In genomic region chr17:77476920-77477805, GRCh38 we compare ENCODE assay signal across 8 cellular contexts.
DNase-seq lines count a peak whose midpoint lies in the region; ATAC-seq and TF ChIP-seq lines count a peak whose summit lies in the region.

No MANE protein-coding gene starts in this region.

- H3K9me3 ChIP-seq in subcutaneous abdominal adipose tissue (ENCODE audit: control insufficient read depth in 5 of 5, low read length in 5 of 5) = no peaks in the 10 kb centered on the region

- in situ Hi-C loops in T47D (cut with HindIII; ENCODE audit: low pct_unique_long_range_greater_than_20kb, low sequenced_read_pairs) = no loop called here

- peaks cover under 1% of the 10 kb centered on the region for H3K36me3 ChIP-seq in BJ (ENCODE audit: control insufficient read depth, insufficient read depth, low read length)
- H3K36me3 ChIP-seq in subcutaneous abdominal adipose tissue (ENCODE audit: control insufficient read depth in 5 of 5, insufficient read depth in 5 of 5, low read length in 5 of 5) = peaks cover 0 to 9% (median 2%) of the 10 kb centered on the region in 5 donors

- no peak overlapping the region for H3K9ac ChIP-seq in subcutaneous abdominal adipose tissue (ENCODE audit: low read length in 5 of 5)

- H3K4me1 ChIP-seq in subcutaneous abdominal adipose tissue (ENCODE audit: control insufficient read depth in 5 of 5, insufficient read depth in 5 of 5, low read length in 5 of 5) = peaks cover 16 to 72% (median 60%) of the 10 kb centered on the region in 5 donors

- TF ChIP-seq CTCF in BJ (IDR thresholded peaks at IDR 0.05; ENCODE audit: insufficient read depth, low read depth, low read length) = peak; percentile 10; the same call in 1 of the 2 replicates

- H3K27ac ChIP-seq in subcutaneous abdominal adipose tissue (ENCODE audit: low read depth, low read length) = peak overlapping the region; percentile 71

- DNase-seq in BJ (ENCODE audit: low read depth) (peak; percentile 97), NCI-H1694 treated with DMSO at 0.1 percent for 48 hours (lab: John Stamatoyannopoulos, UW) (peak; percentile 44), T47D (ENCODE audit: low read depth in 1 of 2, low spot score in 1 of 2) (peak; percentile 58 to 72), left kidney (ENCODE audit: low read depth, low spot score) (peak; percentile 80), NCI-H82 (lab: John Stamatoyannopoulos, UW) (no peak)
- no peak for DNase-seq in activated effector memory CD4-positive, alpha-beta T cell treated with anti-CD3 and anti-CD28 coated beads, Interleukin-2, amount 50 U/mL, for 16 hours

- no peak for ATAC-seq in HG02840 (IDR thresholded peaks at IDR 0.05; ENCODE audit: low FRiP score, unreplicated experiment)

- H3K4me3 ChIP-seq in BJ (ENCODE audit: low read depth, low read length) (no peak overlapping the region), subcutaneous abdominal adipose tissue (ENCODE audit: low read depth in 1 of 5, low read length in 5 of 5) (peak overlapping the region in 1 of 5 donors; percentile 3)

- POLR2A ChIA-PET in BJ (lab: Charles Lee) = interaction anchor here (0.6 to 0.8 kb wide), 2 partner anchors 37 to 50 kb away, joined by 3 to 4 read pairs; no protein-coding TSS in a partner anchor

- CTCF ChIA-PET in BJ (lab: Yijun Ruan, JAX) = interaction anchor here (0.6 to 5.6 kb wide), 12 partner anchors 9 to 147 kb away, joined by 3 to 27 read pairs (median 3); no protein-coding TSS in a partner anchor

- H3K27me3 ChIP-seq in BJ (ENCODE audit: control insufficient read depth, insufficient read depth, low read length) (no peaks in the 10 kb centered on the region), subcutaneous abdominal adipose tissue (ENCODE audit: control insufficient read depth in 5 of 5, insufficient read depth in 4 of 5, low read length in 5 of 5) (no peaks in the 10 kb centered on the region)

Comparison
In these comparisons a context has a peak if more than half of its experiments do, and no peak if none do; other contexts are left out.
1. DNase-seq: peak in BJ (single experiment), NCI-H1694 treated with DMSO at 0.1 percent for 48 hours (single experiment), T47D (2 of 2) and left kidney (single experiment); none in activated effector memory CD4-positive, alpha-beta T cell treated with anti-CD3 and anti-CD28 coated beads, Interleukin-2, amount 50 U/mL, for 16 hours (single experiment) and NCI-H82 (single experiment).